Comparison of ENCODE assay signal across 1 cellular context in the genomic region with DNA sequence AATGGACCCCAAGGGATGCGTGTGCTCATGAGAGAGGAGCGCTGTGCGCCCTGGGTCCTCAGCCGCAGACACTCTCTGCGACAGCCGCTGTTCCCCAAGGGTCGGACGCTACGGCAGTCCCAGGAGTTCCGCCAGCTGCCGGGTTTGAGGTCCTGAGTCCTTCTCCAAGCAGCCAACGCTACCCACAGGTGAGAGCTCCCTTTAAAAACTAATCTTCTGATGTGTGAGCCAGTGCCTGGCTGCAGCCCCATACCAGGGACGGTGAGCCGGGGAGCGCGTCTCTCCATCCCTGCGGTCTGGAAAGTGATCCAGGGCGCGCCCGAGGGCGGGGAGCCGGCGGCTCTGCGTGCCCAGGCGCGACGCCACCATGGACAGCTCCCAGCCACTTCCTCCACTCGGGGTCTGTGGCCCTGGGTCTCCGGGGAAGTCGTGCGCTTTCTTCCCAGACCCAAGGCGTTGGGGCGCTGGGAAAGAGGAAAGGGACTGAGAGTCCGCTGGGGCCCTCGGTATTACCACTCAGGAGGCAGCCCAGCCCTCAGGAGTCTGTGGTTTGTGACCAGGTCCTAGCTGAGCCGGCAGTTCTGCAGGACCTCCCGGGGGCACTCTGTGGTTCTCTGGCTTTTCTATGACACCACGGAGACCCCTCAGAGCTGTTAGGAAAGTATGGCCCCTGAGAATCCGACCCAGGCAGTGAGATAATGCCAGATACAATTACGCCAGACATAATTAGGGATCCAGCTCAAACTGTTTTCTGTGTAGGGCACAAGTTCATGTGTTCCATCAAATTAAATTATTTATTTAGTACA.
TF ChIP-seq lines count a peak whose summit lies in the region.

No MANE protein-coding gene starts in this region.

TF ChIP-seq in IMR-90, 13 proteins besides CTCF, POLR2A, EP300 and RAD21:
- TF ChIP-seq, protein P1, sequence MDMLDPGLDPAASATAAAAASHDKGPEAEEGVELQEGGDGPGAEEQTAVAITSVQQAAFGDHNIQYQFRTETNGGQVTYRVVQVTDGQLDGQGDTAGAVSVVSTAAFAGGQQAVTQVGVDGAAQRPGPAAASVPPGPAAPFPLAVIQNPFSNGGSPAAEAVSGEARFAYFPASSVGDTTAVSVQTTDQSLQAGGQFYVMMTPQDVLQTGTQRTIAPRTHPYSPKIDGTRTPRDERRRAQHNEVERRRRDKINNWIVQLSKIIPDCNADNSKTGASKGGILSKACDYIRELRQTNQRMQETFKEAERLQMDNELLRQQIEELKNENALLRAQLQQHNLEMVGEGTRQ (IDR thresholded peaks at IDR 0.05; ENCODE audit: low read depth, low read length), result no peak
- TF ChIP-seq MAZ (IDR thresholded peaks at IDR 0.05; ENCODE audit: borderline replicate concordance, low read depth, low read length), result no peak
- peak; percentile 95 for TF ChIP-seq MXI1 (IDR thresholded peaks at IDR 0.05; ENCODE audit: borderline replicate concordance, low read depth, low read length)
- TF ChIP-seq RCOR1 (IDR thresholded peaks at IDR 0.05; ENCODE audit: insufficient replicate concordance, low read length), result peak; percentile 73
